Comparison of ENCODE assay signal across 8 cellular contexts in genomic region chr6:151690303-151690702, GRCh38.
DNase-seq lines count a peak whose midpoint lies in the region; ATAC-seq and TF ChIP-seq lines count a peak whose summit lies in the region.

No MANE protein-coding gene starts in this region.

- peak overlapping the region; percentile 74 to 89 (median 86) for H3K4me3 Mint-ChIP-seq in CD4-positive, alpha-beta memory T cell
- peak overlapping the region; percentile 69 to 91 (median 86) for H3K4me3 Mint-ChIP-seq in naive thymus-derived CD4-positive, alpha-beta T cell

- H3K27me3 Mint-ChIP-seq in CD4-positive, alpha-beta memory T cell: no peaks in the 10 kb centered on the region
- H3K27me3 Mint-ChIP-seq in naive thymus-derived CD4-positive, alpha-beta T cell: peaks cover 0 to 10% (median 0%) of the 10 kb centered on the region in 5 donors

- POLR2A ChIA-PET in CD4-positive, alpha-beta memory T cell (lab: Charles Lee; ENCODE audit: partially characterized antibody): interaction anchor here (0.6 to 2.5 kb wide), 12 partner anchors 12 to 648 kb away, joined by 3 to 14 read pairs (median 3); no protein-coding TSS in a partner anchor
- POLR2A ChIA-PET in naive thymus-derived CD4-positive, alpha-beta T cell (lab: Charles Lee): interaction anchor here (0.6 to 2.0 kb wide), 7 partner anchors 9 to 498 kb away, joined by 3 to 9 read pairs (median 5); no protein-coding TSS in a partner anchor

- H3K27ac Mint-ChIP-seq in CD4-positive, alpha-beta memory T cell: peak overlapping the region; percentile 76 to 90 (median 81)
- peak overlapping the region; percentile 71 to 96 (median 86) for H3K27ac Mint-ChIP-seq in naive thymus-derived CD4-positive, alpha-beta T cell

- peak; percentile 42 for ATAC-seq in HG03064 (IDR thresholded peaks at IDR 0.05; ENCODE audit: low read depth, unreplicated experiment)
- peak; percentile 57 for ATAC-seq in naive thymus-derived CD4-positive, alpha-beta T cell
- ATAC-seq in GM21447 (IDR thresholded peaks at IDR 0.05; ENCODE audit: unreplicated experiment): no peak

- H3K4me1 Mint-ChIP-seq in CD4-positive, alpha-beta memory T cell: peaks cover 9 to 27% (median 24%) of the 10 kb centered on the region in 4 donors
- H3K4me1 Mint-ChIP-seq in naive thymus-derived CD4-positive, alpha-beta T cell: peaks cover 0 to 34% (median 21%) of the 10 kb centered on the region in 7 donors

- peaks cover 11% of the 10 kb centered on the region for H3K4me1 ChIP-seq in CD4-positive, alpha-beta memory T cell (ENCODE audit: insufficient read depth, low read length)
- H3K4me1 ChIP-seq in naive thymus-derived CD4-positive, alpha-beta T cell (ENCODE audit: control insufficient read depth in 2 of 2, insufficient read depth in 2 of 2, low read length in 2 of 2): peaks cover 0 to 4% of the 10 kb centered on the region in 2 donors

- no peaks in the 10 kb centered on the region for H3K9me3 Mint-ChIP-seq in CD4-positive, alpha-beta memory T cell
- H3K9me3 Mint-ChIP-seq in naive thymus-derived CD4-positive, alpha-beta T cell: no peaks in the 10 kb centered on the region

- CTCF ChIA-PET in CD4-positive, alpha-beta memory T cell (lab: Charles Lee; ENCODE audit: partially characterized antibody): interaction anchor here (0.8 to 3.7 kb wide), 33 partner anchors 9 to 1208 kb away, joined by 3 to 54 read pairs (median 4); no protein-coding TSS in a partner anchor
- CTCF ChIA-PET in naive thymus-derived CD4-positive, alpha-beta T cell (lab: Charles Lee): interaction anchor here (0.6 to 2.3 kb wide), 15 partner anchors 10 to 614 kb away, joined by 3 to 24 read pairs (median 5); no protein-coding TSS in a partner anchor

- H3K36me3 ChIP-seq in CD4-positive, alpha-beta memory T cell (ENCODE audit: insufficient read depth, low read length): no peaks in the 10 kb centered on the region
- H3K36me3 ChIP-seq in naive thymus-derived CD4-positive, alpha-beta T cell (ENCODE audit: control insufficient read depth in 2 of 3, insufficient read depth in 3 of 3, low read length in 3 of 3): no peaks in the 10 kb centered on the region

- peak overlapping the region; percentile 37 for H3K27ac ChIP-seq in CD4-positive, alpha-beta memory T cell (ENCODE audit: low read depth, low read length)
- H3K27ac ChIP-seq in naive thymus-derived CD4-positive, alpha-beta T cell (ENCODE audit: low read depth, low read length): peak overlapping the region; percentile 67

- DNase-seq in CD4-positive, alpha-beta memory T cell: peak in 4 of 5 donors; percentile 42 to 54 (median 46)
- peak; percentile 41 for DNase-seq in choroid plexus epithelial cell (ENCODE audit: low read depth)
- peak in 7 of 9 donors; percentile 13 to 72 (median 57) for DNase-seq in naive thymus-derived CD4-positive, alpha-beta T cell
- no peak for DNase-seq in 8988T
- DNase-seq in activated gamma-delta T cell (lab: John Stamatoyannopoulos, UW): no peak
- DNase-seq in stimulated activated CD4-positive, alpha-beta T cell treated with anti-CD3 and anti-CD28 coated beads, Interleukin-4, amount 100 ng/mL, for 4 hours: no peak

- H3K27me3 ChIP-seq in CD4-positive, alpha-beta memory T cell (ENCODE audit: insufficient read depth, low read length): no peaks in the 10 kb centered on the region
- no peaks in the 10 kb centered on the region for H3K27me3 ChIP-seq in naive thymus-derived CD4-positive, alpha-beta T cell (ENCODE audit: control insufficient read depth in 2 of 2, insufficient read depth in 2 of 2, low read length in 2 of 2)

- H3K9me3 ChIP-seq in CD4-positive, alpha-beta memory T cell (ENCODE audit: control insufficient read depth in 1 of 2, low read length in 2 of 2): no peaks in the 10 kb centered on the region
- no peaks in the 10 kb centered on the region for H3K9me3 ChIP-seq in naive thymus-derived CD4-positive, alpha-beta T cell (ENCODE audit: control insufficient read depth in 2 of 3, low read length in 3 of 3)

- no peaks in the 10 kb centered on the region for H3K36me3 Mint-ChIP-seq in CD4-positive, alpha-beta memory T cell
- H3K36me3 Mint-ChIP-seq in naive thymus-derived CD4-positive, alpha-beta T cell: peaks cover 0 to 9% (median 0%) of the 10 kb centered on the region in 5 donors

- TF ChIP-seq CTCF in choroid plexus epithelial cell (conservative IDR thresholded peaks at IDR 0.05; ENCODE audit: low read depth, low read length): peak; percentile 22

- peak overlapping the region; percentile 24 to 46 for H3K4me3 ChIP-seq in CD4-positive, alpha-beta memory T cell (ENCODE audit: low read length in 2 of 2)
- H3K4me3 ChIP-seq in choroid plexus epithelial cell (ENCODE audit: low read depth, low read length): no peak overlapping the region
- peak overlapping the region; percentile 45 for H3K4me3 ChIP-seq in naive thymus-derived CD4-positive, alpha-beta T cell (ENCODE audit: low read length)

- intact Hi-C loops in CD4-positive, alpha-beta memory T cell (cut with micrococcal nuclease): loop anchor here (1.0 to 2.0 kb wide), 4 partner anchors 66 to 648 kb away; no protein-coding TSS in a partner anchor
- intact Hi-C loops in naive thymus-derived CD4-positive, alpha-beta T cell (cut with micrococcal nuclease): loop anchor here (1.0 to 5.0 kb wide), 15 partner anchors 15 to 1258 kb away; partner anchors contain the start of gene RMND1 (in 1 of the 2)

Comparison
In these comparisons a context has a peak if more than half of its experiments do, and no peak if none do; other contexts are left out.
1. DNase-seq: peak in CD4-positive, alpha-beta memory T cell (4 of 5), choroid plexus epithelial cell (single experiment) and naive thymus-derived CD4-positive, alpha-beta T cell (7 of 9); none in 8988T (single experiment), activated gamma-delta T cell (single experiment) and stimulated activated CD4-positive, alpha-beta T cell treated with anti-CD3 and anti-CD28 coated beads, Interleukin-4, amount 100 ng/mL, for 4 hours (0 of 2).